ENCODE assay signal across 9 cellular contexts in genomic region chr14:99273025-99273723, GRCh38. TPM values are rescaled to one million over a fixed set of nuclear protein-coding genes. Genes with fewer than 3 reads are reported as not detected.
DNase-seq lines count a peak whose midpoint lies in the region; ATAC-seq, FAIRE-seq and TF ChIP-seq lines count a peak whose summit lies in the region.
"Had no signal": no experiment of that assay in that cellular context is flagged by ENCODE, and none has a peak within 500 bp of the region (broad histone marks: within the 10 kb centered on the region; RNA-seq: fewer than 3 reads in every experiment).

No MANE protein-coding gene starts in this region.

- peaks cover 32% of the 10 kb centered on the region for H3K4me1 Mint-ChIP-seq in GM23338

- H3K27ac ChIP-seq in GM23338 (ENCODE audit: low read depth) (peak overlapping the region; percentile 78; the same call in 1 of the 2 replicates), colonic mucosa (peak overlapping the region; percentile 85), osteoblast (ENCODE audit: low read depth, low read length) (no peak overlapping the region)

- H3K9me3 ChIP-seq in NT2/D1 (ENCODE audit: insufficient read depth, low read length) (no peaks in the 10 kb centered on the region), colonic mucosa (no peaks in the 10 kb centered on the region), osteoblast (ENCODE audit: low read depth, low read length) (no peaks in the 10 kb centered on the region)

- H3K27ac Mint-ChIP-seq in GM23338, result no peak overlapping the region; the same call in 1 of the 2 replicates

- H3K36me3 ChIP-seq in GM23338 (ENCODE audit: insufficient read depth) (no peaks in the 10 kb centered on the region), NT2/D1 (ENCODE audit: insufficient read depth, insufficient read length, low read length) (no peaks in the 10 kb centered on the region), colonic mucosa (no peaks in the 10 kb centered on the region), osteoblast (ENCODE audit: insufficient read depth, low read length) (no peaks in the 10 kb centered on the region)

- H3K4me1 ChIP-seq in GM23338 (ENCODE audit: insufficient read depth) (peaks cover 45% of the 10 kb centered on the region), NT2/D1 (ENCODE audit: insufficient read depth, insufficient read length) (peaks cover 4% of the 10 kb centered on the region), colonic mucosa (no peaks in the 10 kb centered on the region), osteoblast (ENCODE audit: insufficient read depth, low read length) (peaks cover 13% of the 10 kb centered on the region)

- H3K4me3 ChIP-seq in GM23338 (peak overlapping the region; percentile 79), NT2/D1 (ENCODE audit: insufficient read length, low read depth) (peak overlapping the region; percentile 65), colonic mucosa (peak overlapping the region; percentile 56), osteoblast (ENCODE audit: insufficient read depth, low read length) (no peak overlapping the region)

- H3K79me2 ChIP-seq in GM23338 (replicated peaks; ENCODE audit: insufficient read depth) (peaks cover 25% of the 10 kb centered on the region), osteoblast (ENCODE audit: insufficient read depth, low read length) (no peaks in the 10 kb centered on the region)

- no peaks in the 10 kb centered on the region for H4K20me1 ChIP-seq in GM23338 (replicated peaks; ENCODE audit: insufficient read depth)
- H4K20me1 ChIP-seq in osteoblast (ENCODE audit: insufficient read depth, low read length), result no peaks in the 10 kb centered on the region

- TF ChIP-seq CTCF in GM23338 (conservative IDR thresholded peaks at IDR 0.05; ENCODE audit: low read depth in 2 of 2), result 0 out of 4 replicates have a peak, but pooled peaks of 1 of the 2 experiments have one; percentile 10
- no peak for TF ChIP-seq CTCF in colonic mucosa (IDR thresholded peaks at IDR 0.05)
- TF ChIP-seq CTCF in osteoblast (IDR thresholded peaks at IDR 0.05; ENCODE audit: extremely low read depth, low read depth, low read length), result no peak

- peaks cover 3% of the 10 kb centered on the region; the same call in 2 of the 3 replicates for H3K9me3 Mint-ChIP-seq in GM23338

- H3K36me3 Mint-ChIP-seq in GM23338 (ENCODE audit: low read depth), result no peaks in the 10 kb centered on the region; the same call in 2 of the 3 replicates

- peak; percentile 11 for ATAC-seq in GM23338
- no peak for ATAC-seq in HG02610 (IDR thresholded peaks at IDR 0.05; ENCODE audit: unreplicated experiment)

- intact Hi-C loops in colonic mucosa (cut with DNase I), result no loop called here

- FAIRE-seq in frontal cortex (lab: Jason Lieb, UNC), result no peak

- H3K9ac ChIP-seq in NT2/D1 (ENCODE audit: insufficient read length, low read depth), result peak overlapping the region; percentile 56
- H3K9ac ChIP-seq in colonic mucosa (ENCODE audit: low read depth in 2 of 2, low read length in 2 of 2), result peak overlapping the region in 1 of 2 donors; percentile 62

- H3F3A ChIP-seq in GM23338 (replicated peaks; ENCODE audit: low read depth), result peaks cover 9% of the 10 kb centered on the region; the same call in 1 of the 2 replicates

- H3K4me2 ChIP-seq in GM23338 (peak overlapping the region; percentile 88), osteoblast (ENCODE audit: insufficient read depth, low read length) (peak overlapping the region; percentile 78)

- H3K9me2 ChIP-seq in GM23338 (ENCODE audit: insufficient read depth), result no peaks in the 10 kb centered on the region

- H3K4me3 Mint-ChIP-seq in GM23338, result peak overlapping the region; percentile 91

- peaks cover 4% of the 10 kb centered on the region; the same call in 1 of the 2 replicates for H3K27me3 ChIP-seq in GM23338 (ENCODE audit: insufficient read depth)
- peaks cover 47% of the 10 kb centered on the region for H3K27me3 ChIP-seq in NT2/D1 (ENCODE audit: insufficient read depth, insufficient read length)
- peaks cover 16% of the 10 kb centered on the region for H3K27me3 ChIP-seq in colonic mucosa
- peaks cover 67% of the 10 kb centered on the region for H3K27me3 ChIP-seq in osteoblast (ENCODE audit: insufficient read depth, low read length)

- H3K27me3 Mint-ChIP-seq in GM23338 (ENCODE audit: insufficient read depth, low read depth, poor library complexity), result peaks cover 29% of the 10 kb centered on the region

- H2AFZ ChIP-seq in GM23338, result peak overlapping the region; percentile 90
- H2AFZ ChIP-seq in osteoblast (ENCODE audit: low read length), result peak overlapping the region; percentile 29

- DNase-seq in GM23338 (ENCODE audit: low spot score) (peak; percentile 73), NT2/D1 (ENCODE audit: low read depth, low spot score) (no peak), colonic mucosa (peak; percentile 87), osteoblast (ENCODE audit: insufficient read length, low spot score, missing footprints) (peak; percentile 89), frontal cortex (ENCODE audit: low spot score in 2 of 2) (no peak), medulla oblongata (ENCODE audit: extremely low spot score) (no peak), NCI-H2196 treated with DMSO at 0.1 percent for 48 hours (lab: John Stamatoyannopoulos, UW; ENCODE audit: unreplicated experiment) (no peak)

TF ChIP-seq in GM23338, 12 proteins besides CTCF, POLR2A, EP300 and RAD21 (continues in another document):
- no peak for TF ChIP-seq STAT1 (IDR thresholded peaks at IDR 0.05; ENCODE audit: unreplicated experiment)
- no peak for TF ChIP-seq CREB1 (CRISPR knock-in tag; IDR thresholded peaks at IDR 0.05; ENCODE audit: low read depth)
- no peak for TF ChIP-seq EZH2phosphoT487 (IDR thresholded peaks at IDR 0.05; ENCODE audit: unreplicated experiment)
- TF ChIP-seq, protein P1, sequence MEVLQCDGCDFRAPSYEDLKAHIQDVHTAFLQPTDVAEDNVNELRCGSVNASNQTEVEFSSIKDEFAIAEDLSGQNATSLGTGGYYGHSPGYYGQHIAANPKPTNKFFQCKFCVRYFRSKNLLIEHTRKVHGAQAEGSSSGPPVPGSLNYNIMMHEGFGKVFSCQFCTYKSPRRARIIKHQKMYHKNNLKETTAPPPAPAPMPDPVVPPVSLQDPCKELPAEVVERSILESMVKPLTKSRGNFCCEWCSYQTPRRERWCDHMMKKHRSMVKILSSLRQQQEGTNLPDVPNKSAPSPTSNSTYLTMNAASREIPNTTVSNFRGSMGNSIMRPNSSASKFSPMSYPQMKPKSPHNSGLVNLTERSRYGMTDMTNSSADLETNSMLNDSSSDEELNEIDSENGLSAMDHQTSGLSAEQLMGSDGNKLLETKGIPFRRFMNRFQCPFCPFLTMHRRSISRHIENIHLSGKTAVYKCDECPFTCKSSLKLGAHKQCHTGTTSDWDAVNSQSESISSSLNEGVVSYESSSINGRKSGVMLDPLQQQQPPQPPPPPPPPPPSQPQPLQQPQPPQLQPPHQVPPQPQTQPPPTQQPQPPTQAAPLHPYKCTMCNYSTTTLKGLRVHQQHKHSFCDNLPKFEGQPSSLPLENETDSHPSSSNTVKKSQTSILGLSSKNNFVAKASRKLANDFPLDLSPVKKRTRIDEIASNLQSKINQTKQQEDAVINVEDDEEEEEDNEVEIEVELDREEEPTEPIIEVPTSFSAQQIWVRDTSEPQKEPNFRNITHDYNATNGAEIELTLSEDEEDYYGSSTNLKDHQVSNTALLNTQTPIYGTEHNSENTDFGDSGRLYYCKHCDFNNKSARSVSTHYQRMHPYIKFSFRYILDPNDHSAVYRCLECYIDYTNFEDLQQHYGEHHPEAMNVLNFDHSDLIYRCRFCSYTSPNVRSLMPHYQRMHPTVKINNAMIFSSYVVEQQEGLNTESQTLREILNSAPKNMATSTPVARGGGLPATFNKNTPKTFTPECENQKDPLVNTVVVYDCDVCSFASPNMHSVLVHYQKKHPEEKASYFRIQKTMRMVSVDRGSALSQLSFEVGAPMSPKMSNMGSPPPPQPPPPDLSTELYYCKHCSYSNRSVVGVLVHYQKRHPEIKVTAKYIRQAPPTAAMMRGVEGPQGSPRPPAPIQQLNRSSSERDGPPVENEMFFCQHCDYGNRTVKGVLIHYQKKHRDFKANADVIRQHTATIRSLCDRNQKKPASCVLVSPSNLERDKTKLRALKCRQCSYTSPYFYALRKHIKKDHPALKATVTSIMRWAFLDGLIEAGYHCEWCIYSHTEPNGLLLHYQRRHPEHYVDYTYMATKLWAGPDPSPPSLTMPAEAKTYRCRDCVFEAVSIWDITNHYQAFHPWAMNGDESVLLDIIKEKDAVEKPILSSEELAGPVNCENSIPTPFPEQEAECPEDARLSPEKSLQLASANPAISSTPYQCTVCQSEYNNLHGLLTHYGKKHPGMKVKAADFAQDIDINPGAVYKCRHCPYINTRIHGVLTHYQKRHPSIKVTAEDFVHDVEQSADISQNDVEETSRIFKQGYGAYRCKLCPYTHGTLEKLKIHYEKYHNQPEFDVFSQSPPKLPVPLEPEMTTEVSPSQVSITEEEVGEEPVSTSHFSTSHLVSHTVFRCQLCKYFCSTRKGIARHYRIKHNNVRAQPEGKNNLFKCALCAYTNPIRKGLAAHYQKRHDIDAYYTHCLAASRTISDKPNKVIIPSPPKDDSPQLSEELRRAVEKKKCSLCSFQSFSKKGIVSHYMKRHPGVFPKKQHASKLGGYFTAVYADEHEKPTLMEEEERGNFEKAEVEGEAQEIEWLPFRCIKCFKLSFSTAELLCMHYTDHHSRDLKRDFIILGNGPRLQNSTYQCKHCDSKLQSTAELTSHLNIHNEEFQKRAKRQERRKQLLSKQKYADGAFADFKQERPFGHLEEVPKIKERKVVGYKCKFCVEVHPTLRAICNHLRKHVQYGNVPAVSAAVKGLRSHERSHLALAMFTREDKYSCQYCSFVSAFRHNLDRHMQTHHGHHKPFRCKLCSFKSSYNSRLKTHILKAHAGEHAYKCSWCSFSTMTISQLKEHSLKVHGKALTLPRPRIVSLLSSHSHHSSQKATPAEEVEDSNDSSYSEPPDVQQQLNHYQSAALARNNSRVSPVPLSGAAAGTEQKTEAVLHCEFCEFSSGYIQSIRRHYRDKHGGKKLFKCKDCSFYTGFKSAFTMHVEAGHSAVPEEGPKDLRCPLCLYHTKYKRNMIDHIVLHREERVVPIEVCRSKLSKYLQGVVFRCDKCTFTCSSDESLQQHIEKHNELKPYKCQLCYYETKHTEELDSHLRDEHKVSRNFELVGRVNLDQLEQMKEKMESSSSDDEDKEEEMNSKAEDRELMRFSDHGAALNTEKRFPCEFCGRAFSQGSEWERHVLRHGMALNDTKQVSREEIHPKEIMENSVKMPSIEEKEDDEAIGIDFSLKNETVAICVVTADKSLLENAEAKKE (CRISPR knock-in tag; IDR thresholded peaks at IDR 0.05), result no peak
- TF ChIP-seq POLR2AphosphoS5 (IDR thresholded peaks at IDR 0.05; ENCODE audit: low read depth), result peak; percentile 45; the same call in 1 of the 2 replicates

RNA-seq across cellular contexts. Expression of gene BCL11B, which starts 1.2 kb away (rescaled TPM):
- 5.6 and 6.7 TPM in 2 replicates for total RNA-seq in GM23338 (2014; rRNA removed; shearing (Covaris generic))
- polyA plus RNA-seq in GM23338 (2016; fragmentation: Nextera tagmentation; extraction: Ambion mirVana), result 2.4 and 2.7 TPM in 2 replicates
- total RNA-seq in colonic mucosa (10 to 100 TPM in 1 of 2 donors, 1 to 10 TPM in 1; 5.6 to 10.4 TPM), osteoblast (0.36 and 0.88 TPM in 2 replicates), frontal cortex (58.3 TPM)
- polyA plus RNA-seq: fibroblast of lung had no signal

Comparison
In these comparisons a context has a peak if more than half of its experiments do, and no peak if none do; other contexts are left out.
1. DNase-seq: peak in GM23338 (single experiment), colonic mucosa (single experiment) and osteoblast (single experiment); none in NT2/D1 (single experiment), frontal cortex (0 of 2), medulla oblongata (single experiment) and NCI-H2196 treated with DMSO at 0.1 percent for 48 hours (single experiment).